Comparison of ENCODE assay signal across 14 cellular contexts in genomic region chr13:112716461-112716820, GRCh38.
"Had no signal": no experiment of that assay in that cellular context is flagged by ENCODE, and none has a peak within 500 bp of the region (broad histone marks: within the 10 kb centered on the region; RNA-seq: fewer than 3 reads in every experiment).

No MANE protein-coding gene starts in this region.

- ATAC-seq: gastroesophageal sphincter, right lobe of liver had no signal

- H3K4me3 ChIP-seq: dorsolateral prefrontal cortex, gastroesophageal sphincter, right lobe of liver, stomach, thoracic aorta had no signal

- H3K27me3 ChIP-seq: dorsolateral prefrontal cortex, gastroesophageal sphincter, right lobe of liver, stomach had no signal

- H3K27me3 Mint-ChIP-seq: activated naive CD4-positive, alpha-beta T cell treated with anti-CD3 and anti-CD28 coated beads, Interleukin-2, amount 10 ng/mL, durations not matched to agents 7 days and 5 days; progenitor cell of endocrine pancreas had no signal

- H3K36me3 ChIP-seq: gastroesophageal sphincter, right lobe of liver, stomach, thoracic aorta had no signal

- H3K9me3 ChIP-seq: right lobe of liver, stomach, thoracic aorta had no signal

- H3K4me3 Mint-ChIP-seq: activated naive CD4-positive, alpha-beta T cell treated with anti-CD3 and anti-CD28 coated beads, Interleukin-2, amount 10 ng/mL, durations not matched to agents 7 days and 5 days; activated T-helper 1 cell treated with anti-CD3 and anti-CD28 coated beads, Interleukin-12 subunit alpha, Interleukin-12 subunit beta, Interleukin-2, Interleukin-4 antibody, amounts not matched to agents 30 ng/mL and 10 ng/mL and 1 ng/mL, durations not matched to agents 14 hours and 24 hours and 36 hours; nephron; T-helper 2 cell treated with Interferon-gamma antibody and Interleukin-4, amounts not matched to agents 5 μg/mL and 100 μg/mL, for 36 hours had no signal

- H3K27ac Mint-ChIP-seq: activated naive CD4-positive, alpha-beta T cell treated with anti-CD3 and anti-CD28 coated beads, Interleukin-2, amount 10 ng/mL, durations not matched to agents 7 days and 5 days; T-helper 2 cell treated with Interferon-gamma antibody and Interleukin-4, amounts not matched to agents 5 μg/mL and 100 μg/mL, for 36 hours had no signal

- H3K27ac ChIP-seq: gastroesophageal sphincter, right lobe of liver, stomach, thoracic aorta had no signal

- DNase-seq: activated naive CD4-positive, alpha-beta T cell treated with anti-CD3 and anti-CD28 coated beads, Interleukin-2, amount 10 ng/mL, durations not matched to agents 7 days and 5 days; mesendoderm; occipital lobe; stimulated activated CD4-positive, alpha-beta T cell treated with anti-CD3 and anti-CD28 coated beads, Interleukin-1b, Interleukin-23, amount 100 ng/mL, for 48 hours; stomach; SW 1271 had no signal

- H3K9me3 Mint-ChIP-seq: activated naive CD4-positive, alpha-beta T cell treated with anti-CD3 and anti-CD28 coated beads, Interleukin-2, amount 10 ng/mL, durations not matched to agents 7 days and 5 days; activated T-helper 1 cell treated with anti-CD3 and anti-CD28 coated beads, Interleukin-12 subunit alpha, Interleukin-12 subunit beta, Interleukin-2, Interleukin-4 antibody, amounts not matched to agents 30 ng/mL and 10 ng/mL and 1 ng/mL, durations not matched to agents 14 hours and 24 hours and 36 hours; T-helper 2 cell treated with Interferon-gamma antibody and Interleukin-4, amounts not matched to agents 5 μg/mL and 100 μg/mL, for 36 hours had no signal
